In the genomic region with DNA sequence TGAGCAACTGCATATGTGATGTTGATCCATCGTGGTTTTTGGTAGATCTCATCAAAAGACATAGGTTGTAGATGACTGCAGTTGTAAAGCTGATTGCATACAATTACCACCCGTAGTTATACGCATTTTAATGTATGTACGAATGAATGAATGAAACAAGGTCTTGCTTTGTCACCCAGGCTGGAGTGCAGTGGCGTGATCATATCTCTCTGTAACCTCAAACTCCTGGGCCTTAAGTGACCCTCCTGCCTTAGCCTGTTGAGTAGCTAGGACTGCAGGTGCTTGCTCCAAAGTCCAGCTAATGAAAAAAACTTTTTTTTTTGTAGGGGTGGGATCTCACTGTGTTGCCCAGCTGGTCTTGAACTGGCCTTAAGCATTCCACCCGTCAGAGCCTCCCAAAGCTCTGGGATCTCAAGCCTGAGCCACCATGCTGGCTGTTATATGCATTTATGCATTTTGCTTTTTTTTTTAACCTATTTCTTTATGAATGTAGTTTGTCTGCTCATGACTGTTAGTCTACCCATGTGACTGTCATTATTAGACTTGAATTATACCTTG, we compare ENCODE assay signal across 19 cellular contexts. TPM values are rescaled to one million over a fixed set of nuclear protein-coding genes. Genes with fewer than 3 reads are reported as not detected.
DNase-seq lines count a peak whose midpoint lies in the region; ATAC-seq and TF ChIP-seq lines count a peak whose summit lies in the region.
"Had no signal": no experiment of that assay in that cellular context is flagged by ENCODE, and none has a peak within 500 bp of the region (broad histone marks: within the 10 kb centered on the region; RNA-seq: fewer than 3 reads in every experiment).

No MANE protein-coding gene starts in this region.

- H3K36me3 Mint-ChIP-seq in activated T-cell treated with anti-CD3 and anti-CD28 coated beads, Interleukin-2, amount 50 U/mL, for 72 hours (ENCODE audit: insufficient read depth in 2 of 2), result peaks cover 5 to 19% of the 10 kb centered on the region in 2 donors
- no peaks in the 10 kb centered on the region for H3K36me3 Mint-ChIP-seq in T-helper 17 cell (ENCODE audit: low read depth)

- no peak for ATAC-seq in activated T-cell treated with anti-CD3 and anti-CD28 coated beads, Interleukin-2, amount 50 U/mL, for 72 hours (replicated peaks in 1 of 2)
- no peak for ATAC-seq in T-helper 17 cell

- no peak overlapping the region for H3K4ac ChIP-seq in mesendoderm (ENCODE audit: low read depth, low read length)

- no peak overlapping the region for H3K4me2 ChIP-seq in mesendoderm (ENCODE audit: low read length)
- H3K4me2 ChIP-seq: BLaER1 treated with 17β-estradiol and CSF1 and Interleukin-3, amounts not matched to agents 10 nM and 100 nM had no signal

- H3K56ac ChIP-seq in mesendoderm (ENCODE audit: low read length), result no peak overlapping the region

- peaks cover 0 to 3% of the 10 kb centered on the region in 2 donors for H3K9me3 Mint-ChIP-seq in activated T-cell treated with anti-CD3 and anti-CD28 coated beads, Interleukin-2, amount 50 U/mL, for 72 hours
- H3K9me3 Mint-ChIP-seq: CD8-positive, alpha-beta memory T cell; H9 had no signal

- no peaks in the 10 kb centered on the region for H3K27me3 Mint-ChIP-seq in activated T-cell treated with anti-CD3 and anti-CD28 coated beads, Interleukin-2, amount 50 U/mL, for 72 hours (ENCODE audit: low read depth)
- H3K27me3 Mint-ChIP-seq in T-helper 17 cell, result no peaks in the 10 kb centered on the region
- H3K27me3 Mint-ChIP-seq: B cell; CD8-positive, alpha-beta memory T cell had no signal

- peak overlapping the region; percentile 5 for H4K8ac ChIP-seq in mesendoderm (ENCODE audit: low read depth, low read length)

- no peaks in the 10 kb centered on the region for H3K4me1 ChIP-seq in mesendoderm (ENCODE audit: control insufficient read depth, low read depth, low read length)

- H4K5ac ChIP-seq in mesendoderm (ENCODE audit: low read length), result no peak overlapping the region

- no peak overlapping the region for H2AK5ac ChIP-seq in mesendoderm (ENCODE audit: low read length)

- no peak overlapping the region for H3K4me3 ChIP-seq in mesendoderm (ENCODE audit: low read length)
- H3K4me3 ChIP-seq: BLaER1 treated with 17β-estradiol and CSF1 and Interleukin-3, amounts not matched to agents 10 nM and 100 nM had no signal

- peak overlapping the region; percentile 55 for H3K27ac Mint-ChIP-seq in activated T-cell treated with anti-CD3 and anti-CD28 coated beads, Interleukin-2, amount 50 U/mL, for 72 hours
- H3K27ac Mint-ChIP-seq in T-helper 17 cell, result no peak overlapping the region
- H3K27ac Mint-ChIP-seq: B cell had no signal

- no peaks in the 10 kb centered on the region for H3K27me3 ChIP-seq in mesendoderm (ENCODE audit: insufficient read depth, low read length, poor library complexity)
- H3K27me3 ChIP-seq: BLaER1 treated with 17β-estradiol and CSF1 and Interleukin-3, amounts not matched to agents 10 nM and 100 nM had no signal

- no peak overlapping the region for H2BK5ac ChIP-seq in mesendoderm (ENCODE audit: low read length)

- H3K36me3 ChIP-seq in mesendoderm (ENCODE audit: control insufficient read depth, insufficient read depth, low read length), result no peaks in the 10 kb centered on the region

- peaks cover 17% of the 10 kb centered on the region for H3K79me1 ChIP-seq in mesendoderm (ENCODE audit: low read length)

- H3K23ac ChIP-seq in mesendoderm (ENCODE audit: low read length), result no peak overlapping the region

- H3K4me1 Mint-ChIP-seq in activated T-cell treated with anti-CD3 and anti-CD28 coated beads, Interleukin-2, amount 50 U/mL, for 72 hours (ENCODE audit: low read depth), result peaks cover 57% of the 10 kb centered on the region
- H3K4me1 Mint-ChIP-seq in T-helper 17 cell, result peaks cover 39% of the 10 kb centered on the region

- no peak overlapping the region for H3K9ac ChIP-seq in mesendoderm (ENCODE audit: low read length)
- H3K9ac ChIP-seq: BLaER1 treated with 17β-estradiol and CSF1 and Interleukin-3, amounts not matched to agents 10 nM and 100 nM had no signal

- no peak overlapping the region for H3K27ac ChIP-seq in mesendoderm (ENCODE audit: low read depth, low read length)
- H3K27ac ChIP-seq: BLaER1 treated with 17β-estradiol and CSF1 and Interleukin-3, amounts not matched to agents 10 nM and 100 nM; HL-60 had no signal

- no peak overlapping the region for H2BK15ac ChIP-seq in mesendoderm (replicated peaks; ENCODE audit: low read depth)

- no peaks in the 10 kb centered on the region for H3K9me3 ChIP-seq in T-helper 17 cell (ENCODE audit: control insufficient read depth, low read length, poor library complexity, severe bottlenecking)

- no peak for TF ChIP-seq POLR2A in erythroblast (IDR thresholded peaks at IDR 0.05; ENCODE audit: low read length)

- WGBS in mesendoderm (ENCODE audit: extremely low coverage, insufficient coverage, low lambda C conversion rate), result no CpG with 5 or more reads among the region's 6 CpGs

- no peak overlapping the region for H3K18ac ChIP-seq in mesendoderm (ENCODE audit: low read length)

- DNase-seq in activated T-cell treated with anti-CD3 and anti-CD28 coated beads, Interleukin-2, amount 50 U/mL, for 72 hours, result no peak
- DNase-seq in activated T-cell treated with anti-CD3 and anti-CD28 coated beads, Interleukin-2, amount 50 U/mL, for 1 hour, result no peak
- DNase-seq in T-helper 17 cell, result no peak
- DNase-seq in erythroblast (lab: John Stamatoyannopoulos, UW), result peak; percentile 17 to 19
- no peak for DNase-seq in mesendoderm
- DNase-seq in medulla oblongata (ENCODE audit: extremely low spot score), result no peak
- DNase-seq in SIG-M5 (lab: John Stamatoyannopoulos, UW), result no peak
- DNase-seq in activated effector memory CD4-positive, alpha-beta T cell treated with Interleukin-2 at 50 U/mL for 16 hours, result no peak
- DNase-seq: CD8-positive, alpha-beta memory T cell; COR-L47; DMS 273 treated with DMSO at 0.1 percent for 48 hours; DMS53; DND-41; EL; H9; IMR-90 had no signal

- H3K79me2 ChIP-seq in mesendoderm (ENCODE audit: control insufficient read depth, insufficient read depth, low read length), result peaks cover 74% of the 10 kb centered on the region

- H3K4me3 Mint-ChIP-seq in activated T-cell treated with anti-CD3 and anti-CD28 coated beads, Interleukin-2, amount 50 U/mL, for 72 hours, result no peak overlapping the region
- H3K4me3 Mint-ChIP-seq in T-helper 17 cell, result peak overlapping the region; percentile 3
- H3K4me3 Mint-ChIP-seq: B cell; CD8-positive, alpha-beta memory T cell; H9 had no signal

- no peak overlapping the region for H2BK120ac ChIP-seq in mesendoderm (ENCODE audit: low read depth, low read length)

RNA-seq across cellular contexts. Expression of gene PPP6R3, which starts 53.5 kb away (rescaled TPM):
- total RNA-seq in activated T-cell treated with anti-CD3 and anti-CD28 coated beads, Interleukin-2, amount 50 U/mL, for 72 hours, result 100 to 1,000 TPM; 111 to 128 TPM
- 100 to 1,000 TPM; 134 to 136 TPM for total RNA-seq in T-helper 17 cell
- polyA plus RNA-seq in mesendoderm (2013, experiment 1 of 2), result 92.3 TPM
- 93.3 TPM for polyA plus RNA-seq in mesendoderm (2013, experiment 2 of 2)

Comparison
In these comparisons a context has a peak if more than half of its experiments do, and no peak if none do; other contexts are left out.
1. DNase-seq: peak in erythroblast (2 of 2); none in activated T-cell treated with anti-CD3 and anti-CD28 coated beads, Interleukin-2, amount 50 U/mL, for 72 hours (0 of 2), activated T-cell treated with anti-CD3 and anti-CD28 coated beads, Interleukin-2, amount 50 U/mL, for 1 hour (single experiment), T-helper 17 cell (0 of 3), mesendoderm (single experiment), medulla oblongata (single experiment), SIG-M5 (single experiment) and activated effector memory CD4-positive, alpha-beta T cell treated with Interleukin-2 at 50 U/mL for 16 hours (single experiment).